ENCODE assay signal across 24 cellular contexts in genomic region chr7:101436226-101436745, GRCh38.
DNase-seq lines count a peak whose midpoint lies in the region; ATAC-seq and TF ChIP-seq lines count a peak whose summit lies in the region.
"Had no signal": no experiment of that assay in that cellular context is flagged by ENCODE, and none has a peak within 500 bp of the region (broad histone marks: within the 10 kb centered on the region; RNA-seq: fewer than 3 reads in every experiment).

No MANE protein-coding gene starts in this region.

- peak overlapping the region in 1 of 11 experiments; percentile 15; a peak in 1 of 22 replicates for H3K9ac ChIP-seq in BLaER1 treated with 17β-estradiol and CSF1 and Interleukin-3, amounts not matched to agents 10 nM and 100 nM

- ATAC-seq in HG03354 (IDR thresholded peaks at IDR 0.05; ENCODE audit: poor library complexity, severe bottlenecking, unreplicated experiment): no peak
- ATAC-seq: SK-N-SH treated with all-trans-retinoic acid at 6 μM for 48 hours had no signal

- 31 to 48% methylated on average over 14 of the region's 14 CpGs for WGBS in lower leg skin, 2 donors

- intact Hi-C loops in lower leg skin (cut with DNase I; ENCODE audit: low total_unique reads): no loop called here

- no peak overlapping the region for H3K4me3 ChIP-seq in BLaER1 treated with 17β-estradiol and CSF1 and Interleukin-3, amounts not matched to agents 10 nM and 100 nM
- no peak overlapping the region for H3K4me3 ChIP-seq in lower leg skin (ENCODE audit: low read depth, poor library complexity, severe bottlenecking)
- H3K4me3 ChIP-seq in CD8-positive, alpha-beta memory T cell (ENCODE audit: low read length): no peak overlapping the region
- H3K4me3 ChIP-seq: A549, HAP-1 had no signal

- no peaks in the 10 kb centered on the region for H3K9me3 Mint-ChIP-seq in neural crest cell
- H3K9me3 Mint-ChIP-seq in CD8-positive, alpha-beta memory T cell: no peaks in the 10 kb centered on the region
- H3K9me3 Mint-ChIP-seq: IgD-negative memory B cell had no signal

- TF ChIP-seq POLR2A in lower leg skin (IDR thresholded peaks at IDR 0.05): no peak

- H4K20me1 ChIP-seq in BLaER1 treated with 17β-estradiol and CSF1 and Interleukin-3, amounts not matched to agents 10 nM and 100 nM: no peaks in the 10 kb centered on the region

- peaks cover 14% of the 10 kb centered on the region for H3K4me1 Mint-ChIP-seq in neural crest cell
- no peaks in the 10 kb centered on the region for H3K4me1 Mint-ChIP-seq in CD8-positive, alpha-beta memory T cell
- H3K4me1 Mint-ChIP-seq: IgD-negative memory B cell had no signal

- POLR2A ChIA-PET in CD8-positive, alpha-beta memory T cell (lab: Charles Lee): no interaction called here

- H3K36me3 ChIP-seq in BLaER1 treated with 17β-estradiol and CSF1 and Interleukin-3, amounts not matched to agents 10 nM and 100 nM: no peaks in the 10 kb centered on the region
- H3K36me3 ChIP-seq in CD8-positive, alpha-beta memory T cell (ENCODE audit: insufficient read depth, low read length): no peaks in the 10 kb centered on the region
- H3K36me3 ChIP-seq: HAP-1 had no signal

- no peak overlapping the region for H3K4me3 Mint-ChIP-seq in neural crest cell
- no peak overlapping the region for H3K4me3 Mint-ChIP-seq in CD8-positive, alpha-beta memory T cell
- H3K4me3 Mint-ChIP-seq: IgD-negative memory B cell had no signal

- peaks cover 5% of the 10 kb centered on the region for H3K27me3 Mint-ChIP-seq in neural crest cell (ENCODE audit: low read depth)
- peaks cover 13 to 32% of the 10 kb centered on the region in 2 donors for H3K27me3 Mint-ChIP-seq in CD8-positive, alpha-beta memory T cell

- no peak for TF ChIP-seq CTCF in neural crest cell (conservative IDR thresholded peaks at IDR 0.05)
- TF ChIP-seq CTCF in lower leg skin (IDR thresholded peaks at IDR 0.05): no peak

- H3K27me3 ChIP-seq in BLaER1 treated with 17β-estradiol and CSF1 and Interleukin-3, amounts not matched to agents 10 nM and 100 nM: no peaks in the 10 kb centered on the region
- no peaks in the 10 kb centered on the region for H3K27me3 ChIP-seq in CD8-positive, alpha-beta memory T cell (ENCODE audit: insufficient read depth, low read length, poor library complexity, severe bottlenecking)

- peak overlapping the region in 10 of 11 experiments; percentile 9 to 59 (median 32); a peak in 15 of 22 replicates for H3K4me2 ChIP-seq in BLaER1 treated with 17β-estradiol and CSF1 and Interleukin-3, amounts not matched to agents 10 nM and 100 nM
- H3K4me2 ChIP-seq: A549 had no signal

- no peaks in the 10 kb centered on the region for H3K36me3 Mint-ChIP-seq in neural crest cell (ENCODE audit: low read depth)
- no peaks in the 10 kb centered on the region for H3K36me3 Mint-ChIP-seq in CD8-positive, alpha-beta memory T cell

- CTCF ChIA-PET in CD8-positive, alpha-beta memory T cell (lab: Charles Lee): no interaction called here

- H3K27ac ChIP-seq in BLaER1 treated with 17β-estradiol and CSF1 and Interleukin-3, amounts not matched to agents 10 nM and 100 nM: peak overlapping the region in 2 of 11 experiments; percentile 7 to 20; a peak in 3 of 22 replicates
- no peak overlapping the region for H3K27ac ChIP-seq in CD8-positive, alpha-beta memory T cell (ENCODE audit: low read depth, low read length)
- H3K27ac ChIP-seq: A549, HL-60 had no signal

- peaks cover 0 to 29% (median 17%) of the 10 kb centered on the region in 10 experiments; a peak in 15 of 20 replicates for H3K4me1 ChIP-seq in BLaER1 treated with 17β-estradiol and CSF1 and Interleukin-3, amounts not matched to agents 10 nM and 100 nM
- H3K4me1 ChIP-seq in CD8-positive, alpha-beta memory T cell (ENCODE audit: insufficient read depth, low read length): no peaks in the 10 kb centered on the region
- H3K4me1 ChIP-seq: A549, HAP-1 had no signal

- peak overlapping the region; percentile 12 for H3K27ac Mint-ChIP-seq in neural crest cell (ENCODE audit: unreplicated experiment)
- H3K27ac Mint-ChIP-seq in CD8-positive, alpha-beta memory T cell: no peak overlapping the region
- H3K27ac Mint-ChIP-seq: IgD-negative memory B cell had no signal

- no peaks in the 10 kb centered on the region for H3K9me3 ChIP-seq in BLaER1 treated with 17β-estradiol and CSF1 and Interleukin-3, amounts not matched to agents 10 nM and 100 nM (replicated peaks in 1 of 11)
- no peaks in the 10 kb centered on the region for H3K9me3 ChIP-seq in CD8-positive, alpha-beta memory T cell (ENCODE audit: low read length)
- H3K9me3 ChIP-seq: A549, HAP-1 had no signal

- DNase-seq in NCI-H82 treated with DMSO at 0.1 percent for 48 hours (lab: John Stamatoyannopoulos, UW; ENCODE audit: unreplicated experiment) (peak; percentile 6), iPS-NIHi7 (ENCODE audit: extremely low spot score) (peak; percentile 8), neural crest cell (ENCODE audit: low read depth, low spot score) (no peak), NCI-H1105 (lab: John Stamatoyannopoulos, UW) (no peak), lower leg skin (ENCODE audit: low spot score in 2 of 2) (no peak)
- no peak for DNase-seq in CD8-positive, alpha-beta memory T cell
- DNase-seq: C1 segment of cervical spinal cord, DMS 273 treated with DMSO at 0.1 percent for 48 hours, GDM1, Karpas-422, NCI-H1092, NCI-H146, NCI-H2081, NCI-H2171 treated with DMSO at 0.1 percent for 48 hours, OCI-M1, RPMI8226, SHP77 treated with DMSO at 0.1 percent for 48 hours had no signal

Comparison
In these comparisons a context has a peak if more than half of its experiments do, and no peak if none do; other contexts are left out.
1. DNase-seq: peak in NCI-H82 treated with DMSO at 0.1 percent for 48 hours (single experiment) and iPS-NIHi7 (single experiment); none in neural crest cell (single experiment), NCI-H1105 (single experiment), lower leg skin (0 of 2) and CD8-positive, alpha-beta memory T cell (0 of 5).